Comparison of ENCODE assay signal across 8 cellular contexts in the genomic region with DNA sequence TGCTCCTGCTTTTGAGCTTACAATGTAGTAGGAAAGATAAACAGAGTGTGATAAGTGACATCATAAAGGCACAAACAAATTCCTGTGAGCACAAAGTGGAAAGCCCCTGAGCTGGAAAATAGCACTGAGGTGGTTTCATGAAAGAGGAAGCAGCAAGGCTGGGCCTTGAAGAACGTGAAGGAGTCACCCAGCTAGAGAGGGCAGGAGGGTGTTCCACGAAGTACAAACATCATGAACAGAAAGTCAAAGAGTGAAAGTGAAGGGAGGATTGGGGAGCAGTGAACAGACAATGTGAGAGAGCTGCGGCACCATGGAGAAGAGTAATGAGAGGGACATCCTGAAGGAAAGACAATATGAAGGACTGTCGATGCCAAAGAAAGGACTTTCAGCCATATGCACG.
A peak's percentile ranks its signal among the peaks of the same experiment; 100 is the strongest.
DNase-seq lines count a peak whose midpoint lies in the region; ATAC-seq and TF ChIP-seq lines count a peak whose summit lies in the region.

No MANE protein-coding gene starts in this region.

- H2AFZ ChIP-seq in SU-DHL-6 (ENCODE audit: low read depth, low read length, severe bottlenecking) = no peak overlapping the region

- H3K27me3 ChIP-seq in SU-DHL-6 (ENCODE audit: low read length) = no peaks in the 10 kb centered on the region

- peaks cover 0 to 2% (median 0%) of the 10 kb centered on the region in 7 donors for H3K9me3 Mint-ChIP-seq in CD14-positive monocyte

- intact Hi-C loops in CD14-positive monocyte (cut with micrococcal nuclease) = loop anchor here in 1 of 2 donors (2.0 kb wide), 1 partner anchor 22 kb away; no protein-coding TSS in a partner anchor

- DNase-seq in CD14-positive monocyte (ENCODE audit: low spot score) = peak; percentile 82
- peak; percentile 66 for DNase-seq in germinal center (ENCODE audit: low spot score)
- no peak for DNase-seq in DMS153 treated with DMSO at 0.1 percent for 48 hours (lab: John Stamatoyannopoulos, UW; ENCODE audit: unreplicated experiment)
- no peak for DNase-seq in DMS153 (lab: John Stamatoyannopoulos, UW)

- no peak overlapping the region for H3K4me3 Mint-ChIP-seq in CD14-positive monocyte

- ATAC-seq in GM21825 (IDR thresholded peaks at IDR 0.05; ENCODE audit: unreplicated experiment) (peak; percentile 49), HG02840 (IDR thresholded peaks at IDR 0.05; ENCODE audit: low FRiP score, unreplicated experiment) (no peak), GM19467 (IDR thresholded peaks at IDR 0.05; ENCODE audit: unreplicated experiment) (no peak)

- H3K79me2 ChIP-seq in SU-DHL-6 (ENCODE audit: insufficient read depth, low read length) = no peaks in the 10 kb centered on the region

- H3K36me3 ChIP-seq in SU-DHL-6 (ENCODE audit: low read length) = no peaks in the 10 kb centered on the region

- no peak overlapping the region for H3K27ac Mint-ChIP-seq in CD14-positive monocyte

- no peak overlapping the region for H3K9ac ChIP-seq in SU-DHL-6 (ENCODE audit: low read length)

- H3K9me2 ChIP-seq in SU-DHL-6 (replicated peaks; ENCODE audit: insufficient read depth, low read length) = no peaks in the 10 kb centered on the region

- no peaks in the 10 kb centered on the region for H3K9me3 ChIP-seq in SU-DHL-6 (ENCODE audit: insufficient read depth, low read length)

- no peaks in the 10 kb centered on the region for H4K20me1 ChIP-seq in SU-DHL-6 (ENCODE audit: low read depth, low read length)

- peaks cover 0 to 8% of the 10 kb centered on the region in 2 donors for H3K36me3 Mint-ChIP-seq in CD14-positive monocyte

- peaks cover 0 to 2% (median 0%) of the 10 kb centered on the region in 3 donors for H3K27me3 Mint-ChIP-seq in CD14-positive monocyte (ENCODE audit: low read depth in 3 of 3)

- H3K27ac ChIP-seq in SU-DHL-6 (ENCODE audit: low read depth, low read length) = peak overlapping the region; percentile 41; the same call in 1 of the 2 replicates

- TF ChIP-seq CTCF in CD14-positive monocyte (IDR thresholded peaks at IDR 0.05) = no peak
- no peak for TF ChIP-seq CTCF in SU-DHL-6 (IDR thresholded peaks at IDR 0.05; ENCODE audit: insufficient read depth, low read length, poor library complexity, severe bottlenecking)

- peaks cover 58% of the 10 kb centered on the region for H3K4me1 Mint-ChIP-seq in CD14-positive monocyte

- no peaks in the 10 kb centered on the region for H3F3A ChIP-seq in SU-DHL-6 (ENCODE audit: insufficient read depth)

- H3K4me2 ChIP-seq in SU-DHL-6 (ENCODE audit: low read depth, low read length, poor library complexity, severe bottlenecking) = peak overlapping the region; percentile 2

- H3K4me3 ChIP-seq in SU-DHL-6 (ENCODE audit: insufficient read depth, low read length, poor library complexity, severe bottlenecking) = no peak overlapping the region

Comparison
In these comparisons a context has a peak if more than half of its experiments do, and no peak if none do; other contexts are left out.
1. DNase-seq: peak in CD14-positive monocyte (single experiment) and germinal center (single experiment); none in DMS153 treated with DMSO at 0.1 percent for 48 hours (single experiment) and DMS153 (single experiment).